Comparison of ENCODE assay signal across 1 cellular context in the genomic region with DNA sequence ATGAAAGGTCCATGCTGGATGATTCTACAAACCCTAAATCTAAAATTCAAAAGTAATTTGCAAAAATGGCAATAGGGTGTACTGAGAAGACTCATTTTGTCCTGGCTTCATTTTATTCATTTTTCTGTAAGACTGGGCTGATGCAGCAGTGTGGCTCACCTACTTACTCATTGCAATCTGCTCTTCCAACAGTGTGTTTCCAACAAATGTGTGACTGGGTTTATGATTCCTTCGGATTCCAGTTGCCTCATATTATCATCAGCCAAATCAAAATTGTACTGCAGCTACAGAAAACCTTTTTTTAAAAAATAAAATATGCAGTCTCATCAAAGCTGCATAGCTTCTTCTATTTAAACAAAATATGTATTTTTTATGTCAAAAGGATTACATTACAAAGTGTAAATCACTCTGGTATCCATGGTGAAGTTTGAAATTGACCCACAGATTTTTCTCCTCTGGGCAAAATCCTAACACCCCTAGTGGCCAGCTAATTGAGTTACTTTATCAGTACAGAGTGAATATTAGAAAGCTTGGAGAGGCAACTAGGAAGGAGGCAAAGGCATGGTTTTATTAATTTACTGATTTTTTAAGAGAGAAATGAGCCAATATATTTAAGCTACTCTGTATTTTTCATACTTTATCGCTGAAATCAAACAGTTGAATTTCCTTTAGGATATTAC.
TF ChIP-seq lines count a peak whose summit lies in the region.

No MANE protein-coding gene starts in this region.

TF ChIP-seq in IMR-90, 13 proteins besides CTCF, POLR2A, EP300 and RAD21 (continued from another document):
- TF ChIP-seq, protein P1, sequence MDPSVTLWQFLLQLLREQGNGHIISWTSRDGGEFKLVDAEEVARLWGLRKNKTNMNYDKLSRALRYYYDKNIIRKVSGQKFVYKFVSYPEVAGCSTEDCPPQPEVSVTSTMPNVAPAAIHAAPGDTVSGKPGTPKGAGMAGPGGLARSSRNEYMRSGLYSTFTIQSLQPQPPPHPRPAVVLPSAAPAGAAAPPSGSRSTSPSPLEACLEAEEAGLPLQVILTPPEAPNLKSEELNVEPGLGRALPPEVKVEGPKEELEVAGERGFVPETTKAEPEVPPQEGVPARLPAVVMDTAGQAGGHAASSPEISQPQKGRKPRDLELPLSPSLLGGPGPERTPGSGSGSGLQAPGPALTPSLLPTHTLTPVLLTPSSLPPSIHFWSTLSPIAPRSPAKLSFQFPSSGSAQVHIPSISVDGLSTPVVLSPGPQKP (IDR thresholded peaks at IDR 0.05; ENCODE audit: borderline replicate concordance, low read depth, low read length), result no peak
- TF ChIP-seq RCOR1 (IDR thresholded peaks at IDR 0.05; ENCODE audit: insufficient replicate concordance, low read length), result no peak
- TF ChIP-seq MAZ (IDR thresholded peaks at IDR 0.05; ENCODE audit: borderline replicate concordance, low read depth, low read length), result no peak
- TF ChIP-seq CEBPB (IDR thresholded peaks at IDR 0.05; ENCODE audit: low read depth, low read length), result no peak
- TF ChIP-seq FOS (IDR thresholded peaks at IDR 0.05; ENCODE audit: low read depth, low read length), result no peak
- no peak for TF ChIP-seq NFE2L2 (IDR thresholded peaks at IDR 0.05; ENCODE audit: low read depth, low read length)
- no peak for TF ChIP-seq RFX5 (IDR thresholded peaks at IDR 0.05; ENCODE audit: low read depth, low read length)
- TF ChIP-seq SMC3 (IDR thresholded peaks at IDR 0.05; ENCODE audit: low read depth, low read length), result no peak
- TF ChIP-seq, protein P2, sequence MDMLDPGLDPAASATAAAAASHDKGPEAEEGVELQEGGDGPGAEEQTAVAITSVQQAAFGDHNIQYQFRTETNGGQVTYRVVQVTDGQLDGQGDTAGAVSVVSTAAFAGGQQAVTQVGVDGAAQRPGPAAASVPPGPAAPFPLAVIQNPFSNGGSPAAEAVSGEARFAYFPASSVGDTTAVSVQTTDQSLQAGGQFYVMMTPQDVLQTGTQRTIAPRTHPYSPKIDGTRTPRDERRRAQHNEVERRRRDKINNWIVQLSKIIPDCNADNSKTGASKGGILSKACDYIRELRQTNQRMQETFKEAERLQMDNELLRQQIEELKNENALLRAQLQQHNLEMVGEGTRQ (IDR thresholded peaks at IDR 0.05; ENCODE audit: low read depth, low read length), result no peak
